Comparison of ENCODE assay signal across 1 cellular context in genomic region chr11:110069158-110069737, GRCh38.
TF ChIP-seq lines count a peak whose summit lies in the region.

No MANE protein-coding gene starts in this region.

TF ChIP-seq in K562, 482 proteins besides CTCF, POLR2A, EP300 and RAD21 (continued from another document):
- TF ChIP-seq USF1 (CRISPR knock-in tag; IDR thresholded peaks at IDR 0.05) (no peak), MTA2 (IDR thresholded peaks at IDR 0.05; ENCODE audit: low read depth) (no peak), PHF21A (IDR thresholded peaks at IDR 0.05; ENCODE audit: borderline replicate concordance, low read depth) (no peak), HINFP (tag; conservative IDR thresholded peaks at IDR 0.05; ENCODE audit: low read depth) (no peak), USF2 (CRISPR knock-in tag; IDR thresholded peaks at IDR 0.05) (no peak), HDAC8 (tag; IDR thresholded peaks at IDR 0.05) (no peak), MAFF (IDR thresholded peaks at IDR 0.05; ENCODE audit: low read length) (no peak), ZBTB33 (CRISPR knock-in tag; IDR thresholded peaks at IDR 0.05) (no peak), PTTG1 (tag; IDR thresholded peaks at IDR 0.05; ENCODE audit: low read depth) (no peak), ZNF766 (CRISPR knock-in tag; conservative IDR thresholded peaks at IDR 0.05) (peak; percentile 43; the same call in 1 of the 2 replicates), ETV6 (IDR thresholded peaks at IDR 0.05; ENCODE audit: borderline replicate concordance in 1 of 2, low read depth in 2 of 2, low read length in 1 of 2) (peak; percentile 91 to 98), ETV6 (CRISPR knock-in tag; IDR thresholded peaks at IDR 0.05; ENCODE audit: borderline replicate concordance) (no peak), TSC22D4 (tag; IDR thresholded peaks at IDR 0.05) (no peak), ZNF668 (CRISPR knock-in tag; IDR thresholded peaks at IDR 0.05) (no peak), ZBTB7A (IDR thresholded peaks at IDR 0.05; ENCODE audit: borderline replicate concordance, control insufficient read depth, low read depth, low read length) (no peak)
